11 cellular contexts compared by ENCODE assay signal in genomic region chr9:132946624-132947295, GRCh38. TPM values are rescaled to one million over a fixed set of nuclear protein-coding genes. Genes with fewer than 3 reads are reported as not detected.
DNase-seq lines count a peak whose midpoint lies in the region; ATAC-seq lines count a peak whose summit lies in the region.
"Had no signal": no experiment of that assay in that cellular context is flagged by ENCODE, and none has a peak within 500 bp of the region (broad histone marks: within the 10 kb centered on the region; RNA-seq: fewer than 3 reads in every experiment).

No MANE protein-coding gene starts in this region.

- intact Hi-C loops in sciatic nerve (cut with DNase I) = no loop called here

- ATAC-seq in GM21619 (IDR thresholded peaks at IDR 0.05; ENCODE audit: unreplicated experiment) = no peak
- no peak for ATAC-seq in sciatic nerve

- DNase-seq in H4 (ENCODE audit: low spot score) = peak; percentile 29
- peak; percentile 43 for DNase-seq in RPMI7951 (ENCODE audit: low read depth)
- peak; percentile 36 for DNase-seq in fibroblast of peridontal ligament (ENCODE audit: extremely low read depth)
- DNase-seq in retina = peak; percentile 73
- no peak for DNase-seq in sciatic nerve (ENCODE audit: low spot score)
- no peak for DNase-seq in superior temporal gyrus (ENCODE audit: extremely low spot score)
- DNase-seq: activated CD8-positive, alpha-beta memory T cell treated with anti-CD3 and anti-CD28 coated beads for 24 hours; cerebellar nuclear complex; NCI-H1105 treated with DMSO at 0.1 percent for 48 hours; SIG-M5 had no signal

RNA-seq across cellular contexts. Expression of gene TSC1, which starts 2.3 kb away (rescaled TPM):
- 17.7 and 22.4 TPM in 2 replicates for total RNA-seq in H4 (2014; rRNA removed; shearing (Covaris generic))
- 16.5 and 20.7 TPM in 2 replicates for total RNA-seq in RPMI7951 (2014; rRNA removed; shearing (Covaris generic))
- 71.5 TPM for total RNA-seq in sciatic nerve

RNA-seq across cellular contexts. Expression of gene GFI1B, which starts 31.7 kb away (rescaled TPM):
- total RNA-seq in H4 (2014; rRNA removed; shearing (Covaris generic)) = 0.10 TPM in 1 of 2 replicates, not detected in the other
- not detected in 2 replicates for total RNA-seq in RPMI7951 (2014; rRNA removed; shearing (Covaris generic))
- not detected for total RNA-seq in sciatic nerve

Comparison
In these comparisons a context has a peak if more than half of its experiments do, and no peak if none do; other contexts are left out.
1. DNase-seq: peak in H4 (single experiment), RPMI7951 (single experiment), fibroblast of peridontal ligament (single experiment) and retina (single experiment); none in sciatic nerve (single experiment) and superior temporal gyrus (single experiment).